Comparison of ENCODE assay signal across 25 cellular contexts in the genomic region with DNA sequence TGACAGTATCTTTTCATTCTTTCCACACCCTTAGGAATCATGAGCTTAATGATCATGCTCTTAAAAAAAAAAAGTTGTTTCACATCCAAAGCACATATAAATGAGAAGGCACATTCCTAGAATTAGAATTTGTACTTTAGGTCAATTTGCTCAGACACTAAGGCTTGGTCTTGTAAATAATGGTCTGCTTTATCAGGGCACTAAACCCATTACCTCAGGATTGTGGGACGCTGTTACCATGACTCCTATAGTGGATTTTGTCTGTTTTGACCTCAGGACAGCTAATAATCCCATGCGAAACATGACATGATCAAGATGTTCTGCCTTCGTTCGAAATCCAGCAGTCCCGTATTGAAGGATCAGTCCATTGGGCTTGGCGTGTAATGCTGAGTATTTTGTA. TPM values are rescaled to one million over a fixed set of nuclear protein-coding genes. Genes with fewer than 3 reads are reported as not detected.
DNase-seq lines count a peak whose midpoint lies in the region; ATAC-seq, FAIRE-seq and TF ChIP-seq lines count a peak whose summit lies in the region.
"Had no signal": no experiment of that assay in that cellular context is flagged by ENCODE, and none has a peak within 500 bp of the region (broad histone marks: within the 10 kb centered on the region; RNA-seq: fewer than 3 reads in every experiment).

No MANE protein-coding gene starts in this region.

- peaks cover 71% of the 10 kb centered on the region for H3K36me3 Mint-ChIP-seq in Caco-2 (ENCODE audit: insufficient read depth, unreplicated experiment)
- H3K36me3 Mint-ChIP-seq in nephron (ENCODE audit: low read depth) = peaks cover 28% of the 10 kb centered on the region
- peaks cover 18% of the 10 kb centered on the region for H3K36me3 Mint-ChIP-seq in mesothelial cell of epicardium

- TF ChIP-seq CTCF in Caco-2 (IDR thresholded peaks at IDR 0.05; ENCODE audit: insufficient read depth in 1 of 2, low read depth in 1 of 2, low read length in 1 of 2, severe bottlenecking in 1 of 2, unreplicated experiment in 1 of 2) (no peak), PC-3 (conservative IDR thresholded peaks at IDR 0.05; ENCODE audit: low read depth, low read length) (no peak), endothelial cell of umbilical vein (IDR thresholded peaks at IDR 0.05; ENCODE audit: extremely low read depth in 1 of 2, insufficient read depth in 1 of 2, low read depth in 1 of 2, low read length in 2 of 2) (no peak), nephron (IDR thresholded peaks at IDR 0.05; ENCODE audit: unreplicated experiment in 3 of 3) (no peak), mesothelial cell of epicardium (IDR thresholded peaks at IDR 0.05; ENCODE audit: unreplicated experiment) (no peak), omental fat pad (IDR thresholded peaks at IDR 0.05) (no peak), mucosa of descending colon (IDR thresholded peaks at IDR 0.05) (no peak)

- H3K9me3 ChIP-seq in Caco-2 (no peaks in the 10 kb centered on the region), PC-3 (ENCODE audit: low read length) (no peaks in the 10 kb centered on the region), endothelial cell of umbilical vein (replicated peaks; ENCODE audit: control insufficient read depth, insufficient read depth, low read length) (no peaks in the 10 kb centered on the region), mucosa of descending colon (no peaks in the 10 kb centered on the region)
- H3K9me3 ChIP-seq: A549, transverse colon had no signal

- CTCF ChIA-PET in Caco-2 (lab: Charles Lee) (no interaction called here), PC-3 (lab: Charles Lee) (no interaction called here), endothelial cell of umbilical vein (lab: Charles Lee) (interaction anchor here (1.2 to 5.1 kb wide), 4 partner anchors 25 to 346 kb away, joined by 3 to 30 read pairs (median 6); partner anchors contain the start of genes DOP1A and UBE3D)

- no peak overlapping the region for H3K9ac ChIP-seq in PC-3 (ENCODE audit: low read length)
- no peak overlapping the region for H3K9ac ChIP-seq in endothelial cell of umbilical vein (replicated peaks; ENCODE audit: extremely low read depth, insufficient read depth, low read length)

- H3K4me3 ChIP-seq in Caco-2 (ENCODE audit: low read depth, low read length) (no peak overlapping the region), PC-3 (ENCODE audit: low read length) (0 out of 2 replicates have a peak overlapping the region, but pooled peaks have one; percentile 86), endothelial cell of umbilical vein (replicated peaks in 1 of 3; ENCODE audit: insufficient read depth in 1 of 3, low read depth in 1 of 3, low read length in 3 of 3) (no peak overlapping the region), mucosa of descending colon (no peak overlapping the region)
- H3K4me3 ChIP-seq: A549, transverse colon had no signal

- peaks cover 13% of the 10 kb centered on the region for H3K4me1 Mint-ChIP-seq in Caco-2 (ENCODE audit: low read depth, unreplicated experiment)
- peaks cover 31% of the 10 kb centered on the region for H3K4me1 Mint-ChIP-seq in nephron
- peaks cover 30% of the 10 kb centered on the region for H3K4me1 Mint-ChIP-seq in mesothelial cell of epicardium

- FAIRE-seq in endothelial cell of umbilical vein (lab: Jason Lieb, UNC) = no peak
- FAIRE-seq: A549 had no signal

- H3K4me1 ChIP-seq in Caco-2 (peaks cover 24% of the 10 kb centered on the region), PC-3 (ENCODE audit: insufficient read depth, low read length) (peaks cover 18% of the 10 kb centered on the region), endothelial cell of umbilical vein (ENCODE audit: control insufficient read depth, extremely low read depth, insufficient read depth, low read length) (peaks cover 16% of the 10 kb centered on the region), mucosa of descending colon (ENCODE audit: low read depth) (peaks cover 13% of the 10 kb centered on the region)

- no peaks in the 10 kb centered on the region for H3K27me3 Mint-ChIP-seq in Caco-2 (ENCODE audit: insufficient read depth, unreplicated experiment)
- no peaks in the 10 kb centered on the region for H3K27me3 Mint-ChIP-seq in nephron (ENCODE audit: low read depth)
- H3K27me3 Mint-ChIP-seq in mesothelial cell of epicardium (ENCODE audit: low read depth) = no peaks in the 10 kb centered on the region
- H3K27me3 Mint-ChIP-seq: activated CD8-positive, alpha-beta T cell treated with anti-CD3 and anti-CD28 coated beads for 36 hours; activated naive CD8-positive, alpha-beta T cell had no signal

- H4K20me1 ChIP-seq in PC-3 (ENCODE audit: low read length) = no peaks in the 10 kb centered on the region
- peaks cover 2% of the 10 kb centered on the region for H4K20me1 ChIP-seq in endothelial cell of umbilical vein (replicated peaks; ENCODE audit: control insufficient read depth, extremely low read depth, insufficient read depth, low read length)

- H3K9me3 Mint-ChIP-seq in Caco-2 (ENCODE audit: unreplicated experiment) = no peaks in the 10 kb centered on the region
- no peaks in the 10 kb centered on the region for H3K9me3 Mint-ChIP-seq in nephron
- no peaks in the 10 kb centered on the region for H3K9me3 Mint-ChIP-seq in mesothelial cell of epicardium
- H3K9me3 Mint-ChIP-seq: activated CD8-positive, alpha-beta T cell treated with anti-CD3 and anti-CD28 coated beads for 36 hours; CD8-positive, alpha-beta T cell had no signal

- H3K36me3 ChIP-seq in Caco-2 (ENCODE audit: control insufficient read depth, insufficient read depth, low read length) (peaks cover 2% of the 10 kb centered on the region; the same call in 1 of the 2 replicates), PC-3 (ENCODE audit: low read depth, low read length) (peaks cover 6% of the 10 kb centered on the region; the same call in 1 of the 2 replicates), endothelial cell of umbilical vein (ENCODE audit: control insufficient read depth in 2 of 2, extremely low read depth in 1 of 2, insufficient read depth in 2 of 2, low read length in 2 of 2) (peaks cover 0 to 23% of the 10 kb centered on the region in 2 experiments), mucosa of descending colon (ENCODE audit: low read depth) (no peaks in the 10 kb centered on the region)

- no peaks in the 10 kb centered on the region for H3K9me2 ChIP-seq in PC-3 (replicated peaks; ENCODE audit: low read length)

- no peaks in the 10 kb centered on the region for H3K27me3 ChIP-seq in Caco-2 (replicated peaks; ENCODE audit: control insufficient read depth, insufficient read depth, low read length)
- H3K27me3 ChIP-seq in PC-3 (ENCODE audit: low read length) = no peaks in the 10 kb centered on the region
- no peaks in the 10 kb centered on the region for H3K27me3 ChIP-seq in endothelial cell of umbilical vein (ENCODE audit: control insufficient read depth in 2 of 2, insufficient read depth in 2 of 2, low read length in 2 of 2)
- H3K27me3 ChIP-seq: transverse colon had no signal

- no peak for TF ChIP-seq POLR2A in endothelial cell of umbilical vein (IDR thresholded peaks at IDR 0.05; ENCODE audit: low read depth, low read length)

- dilution Hi-C loops in endothelial cell of umbilical vein (cut with MboI; ENCODE audit: extremely low pct_ligation_motif_present, low sequenced_read_pairs) = no loop called here

- H3K27ac Mint-ChIP-seq in Caco-2 (ENCODE audit: unreplicated experiment) (no peak overlapping the region), nephron (no peak overlapping the region), mesothelial cell of epicardium (no peak overlapping the region)
- H3K27ac Mint-ChIP-seq: activated CD8-positive, alpha-beta T cell treated with anti-CD3 and anti-CD28 coated beads for 36 hours; activated naive CD8-positive, alpha-beta T cell had no signal

- H3K4me3 Mint-ChIP-seq in Caco-2 (ENCODE audit: unreplicated experiment) (no peak overlapping the region), nephron (peak overlapping the region; percentile 94 to 100 (median 98)), mesothelial cell of epicardium (no peak overlapping the region)

- H3F3A ChIP-seq in PC-3 (ENCODE audit: low read length, unreplicated experiment) = no peaks in the 10 kb centered on the region

- intact Hi-C loops in Caco-2 (cut with micrococcal nuclease; ENCODE audit: unreplicated experiment) (loop anchor here (10.0 kb wide), 1 partner anchor 324 kb away; the partner anchor contains the start of gene PRSS35), PC-3 (cut with micrococcal nuclease) (loop anchor here (5.0 to 10.0 kb wide), 2 partner anchors 123 to 946 kb away; partner anchors contain the start of genes DOP1A, IBTK and UBE3D), endothelial cell of umbilical vein (cut with micrococcal nuclease) (loop anchor here (10.0 kb wide), 2 partner anchors 826 to 946 kb away; partner anchors contain the start of genes IBTK and TPBG), mucosa of descending colon (cut with DNase I, micrococcal nuclease) (no loop called here)

- no peak for ATAC-seq in PC-3
- no peak for ATAC-seq in GM21515 (IDR thresholded peaks at IDR 0.05; ENCODE audit: unreplicated experiment)
- ATAC-seq in omental fat pad (ENCODE audit: low FRiP score) = no peak
- ATAC-seq in mucosa of descending colon = no peak
- ATAC-seq: A549; activated CD8-positive, alpha-beta T cell treated with anti-CD3 and anti-CD28 coated beads for 36 hours; CD8-positive, alpha-beta T cell had no signal

- POLR2A ChIA-PET in Caco-2 (lab: Charles Lee) = interaction anchor here (0.7 to 1.0 kb wide), 2 partner anchors 24 to 275 kb away, joined by 4 to 7 read pairs; no protein-coding TSS in a partner anchor
- POLR2A ChIA-PET in PC-3 (lab: Charles Lee; ENCODE audit: unreplicated experiment) = no interaction called here
- POLR2A ChIA-PET in endothelial cell of umbilical vein (lab: Charles Lee) = no interaction called here

- BruUV-seq in Caco-2 (replicated peaks; lab: Mats Ljungman, UMichigan) = no TSS peak
- no TSS peak for BruUV-seq in PC-3 (replicated peaks; lab: Mats Ljungman, UMichigan)
- BruUV-seq in endothelial cell of umbilical vein (replicated peaks; lab: Mats Ljungman, UMichigan) = no TSS peak

- H3K4me2 ChIP-seq in PC-3 (ENCODE audit: low read length) (peak overlapping the region; percentile 99; the same call in 1 of the 2 replicates), endothelial cell of umbilical vein (ENCODE audit: insufficient read depth, low read length) (peak overlapping the region; percentile 8)
- H3K4me2 ChIP-seq: A549 had no signal

- no peaks in the 10 kb centered on the region for H3K9me1 ChIP-seq in endothelial cell of umbilical vein (replicated peaks; ENCODE audit: control insufficient read depth, extremely low read depth, insufficient read depth, low read length)

- H3K27ac ChIP-seq in PC-3 (ENCODE audit: low read length) (no peak overlapping the region), endothelial cell of umbilical vein (ENCODE audit: insufficient read depth, low read depth, low read length) (no peak overlapping the region)
- H3K27ac ChIP-seq: A549, transverse colon had no signal

- H3K79me2 ChIP-seq in PC-3 (ENCODE audit: low read length) (peaks cover 45% of the 10 kb centered on the region), endothelial cell of umbilical vein (ENCODE audit: control insufficient read depth, insufficient read depth, low read length) (peaks cover 42% of the 10 kb centered on the region)

- DNase-seq in Caco-2 (peak; percentile 37), PC-3 (no peak), endothelial cell of umbilical vein (ENCODE audit: low read depth, low spot score) (no peak), mesothelial cell of epicardium (ENCODE audit: low spot score in 2 of 2, unreplicated experiment in 2 of 2) (no peak), omental fat pad (ENCODE audit: low spot score) (no peak), mucosa of descending colon (no peak)
- DNase-seq: activated CD8-positive, alpha-beta T cell treated with anti-CD3 and anti-CD28 coated beads for 36 hours; activated effector memory CD4-positive, alpha-beta T cell treated with Interleukin-2 at 50 U/mL for 16 hours; AML-193; CD8-positive, alpha-beta T cell; cerebellar nuclear complex; HCEC 1CT; KG1; mammary epithelial cell; NCI-H146; NCI-H2107; NCI-H774; occipital lobe; stimulated activated CD4-positive, alpha-beta T cell treated with anti-CD3 and anti-CD28 coated beads, Interleukin-2, amount 100 ng/mL, for 24 hours; T-helper 2 cell; transverse colon had no signal

- H2AFZ ChIP-seq in PC-3 (ENCODE audit: low read length) (no peak overlapping the region), endothelial cell of umbilical vein (ENCODE audit: low read depth, low read length) (no peak overlapping the region)

RNA-seq across cellular contexts. Expression of gene PGM3, which starts 2.5 kb away (rescaled TPM):
- total RNA-seq in Caco-2 (2022) = 96.4 and 97.0 TPM in 2 replicates
- 17.0 and 25.2 TPM in 2 replicates for total RNA-seq in PC-3 (2014; rRNA removed)
- total RNA-seq in endothelial cell of umbilical vein = 70.7 and 74.8 TPM in 2 replicates
- 16.3 and 19.8 TPM in 2 replicates for polyA plus RNA-seq in endothelial cell of umbilical vein
- polyA plus RNA-seq in endothelial cell of umbilical vein (2011; cell fraction: cytosol; rRNA removed) = 29.6 and 33.4 TPM in 2 replicates
- 64.5 and 82.5 TPM in 2 replicates for polyA plus RNA-seq in endothelial cell of umbilical vein (2011; cell fraction: nucleus; rRNA removed)
- polyA plus RNA-seq in endothelial cell of umbilical vein (2012) = 66.4 and 84.4 TPM in 2 replicates
- 120 and 122 TPM in 2 replicates for polyA minus RNA-seq in endothelial cell of umbilical vein
- 19.3 TPM for polyA minus RNA-seq in endothelial cell of umbilical vein (2011; cell fraction: cytosol; rRNA and poly(A)+ RNA removed)
- polyA minus RNA-seq in endothelial cell of umbilical vein (2011; cell fraction: nucleus; rRNA and poly(A)+ RNA removed) = 77.5 and 122 TPM in 2 replicates
- total RNA-seq in mesothelial cell of epicardium = 67.0 to 68.1 TPM (median 67.7 TPM) in 3 replicates
- total RNA-seq in omental fat pad = 10 to 100 TPM; 22.5 to 81.3 (median 53.7) TPM
- 10 to 100 TPM; 29.2 to 37.6 (median 30.7) TPM for total RNA-seq in mucosa of descending colon

RNA-seq across cellular contexts. Expression of gene RWDD2A, which starts 2.6 kb away (rescaled TPM):
- total RNA-seq in Caco-2 (2022) = 3.5 and 3.6 TPM in 2 replicates
- 0.63 and 1.3 TPM in 2 replicates for total RNA-seq in PC-3 (2014; rRNA removed)
- 4.3 and 4.5 TPM in 2 replicates for total RNA-seq in endothelial cell of umbilical vein
- polyA plus RNA-seq in endothelial cell of umbilical vein = 2.9 and 3.2 TPM in 2 replicates
- 3.3 and 3.6 TPM in 2 replicates for polyA plus RNA-seq in endothelial cell of umbilical vein (2011; cell fraction: cytosol; rRNA removed)
- 9.9 and 11.5 TPM in 2 replicates for polyA plus RNA-seq in endothelial cell of umbilical vein (2011; cell fraction: nucleus; rRNA removed)
- polyA plus RNA-seq in endothelial cell of umbilical vein (2012) = 4.8 and 5.3 TPM in 2 replicates
- 3.4 and 3.5 TPM in 2 replicates for polyA minus RNA-seq in endothelial cell of umbilical vein
- 1.4 TPM for polyA minus RNA-seq in endothelial cell of umbilical vein (2011; cell fraction: cytosol; rRNA and poly(A)+ RNA removed)
- 3.4 and 3.8 TPM in 2 replicates for polyA minus RNA-seq in endothelial cell of umbilical vein (2011; cell fraction: nucleus; rRNA and poly(A)+ RNA removed)
- total RNA-seq in mesothelial cell of epicardium = 6.4 to 6.7 TPM (median 6.4 TPM) in 3 replicates
- total RNA-seq in omental fat pad = 1 to 10 TPM; 1.8 to 4.8 (median 3.4) TPM
- 1 to 10 TPM; 1.9 to 3.4 (median 2.5) TPM for total RNA-seq in mucosa of descending colon

Comparison
In these comparisons a context has a peak if more than half of its experiments do, and no peak if none do; other contexts are left out.
1. DNase-seq: peak in Caco-2 (2 of 2); none in PC-3 (single experiment), endothelial cell of umbilical vein (single experiment), mesothelial cell of epicardium (0 of 2), omental fat pad (single experiment) and mucosa of descending colon (0 of 3).
2. H3K4me3 Mint-ChIP-seq: peak in nephron (3 of 3); none in Caco-2 (single experiment) and mesothelial cell of epicardium (single experiment).
3. intact Hi-C loops: an anchor here in Caco-2 (10.0 kb wide), PC-3 (5.0 to 10.0 kb wide) and endothelial cell of umbilical vein (10.0 kb wide); none called in mucosa of descending colon.